1 cellular context compared by ENCODE assay signal in the genomic region with DNA sequence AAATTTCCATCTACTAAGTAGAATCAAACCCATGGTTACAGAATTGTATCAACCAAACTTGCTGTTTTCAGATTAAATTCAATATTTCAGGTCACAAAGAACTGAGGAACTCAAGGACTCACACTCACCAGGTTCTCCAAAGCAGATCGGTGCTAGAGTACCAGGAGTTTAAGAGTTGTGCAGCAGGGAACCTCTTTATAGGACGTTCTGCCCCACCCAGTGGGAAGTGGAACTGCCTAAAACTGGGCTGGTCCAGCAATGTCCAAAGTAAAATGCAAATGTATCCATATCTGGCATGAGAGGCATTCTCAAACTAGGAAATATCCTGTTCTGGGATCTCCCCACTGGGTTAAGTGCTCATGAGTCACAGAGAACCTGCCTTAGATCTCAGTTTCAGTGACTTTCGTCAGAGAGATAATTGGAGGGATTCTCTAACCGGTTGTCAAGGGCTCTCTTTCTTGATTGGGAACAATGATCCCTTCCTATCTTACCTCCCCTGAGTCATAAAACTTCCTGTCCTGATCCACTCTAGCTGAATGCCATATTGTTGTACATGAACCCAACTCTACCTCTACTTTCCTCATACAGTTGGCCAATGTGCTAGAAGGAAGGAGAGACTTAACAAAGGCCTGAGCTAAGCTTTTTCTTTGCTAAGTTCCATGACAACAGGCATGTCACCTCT.
TF ChIP-seq lines count a peak whose summit lies in the region.

TSS of gene SPRR2D (minus strand) at position 171 of the 682 bp plus-strand sequence. CDS start 774 bp downstream, outside the sequence.

TF ChIP-seq in HCT116, 20 proteins besides CTCF, POLR2A, EP300 and RAD21 (continued from another document):
- TF ChIP-seq MAX (IDR thresholded peaks at IDR 0.05) (no peak), SIN3A (IDR thresholded peaks at IDR 0.05; ENCODE audit: low read depth) (no peak), CEBPB (IDR thresholded peaks at IDR 0.05; ENCODE audit: low read depth) (no peak), EZH2 (IDR thresholded peaks at IDR 0.05) (no peak), EGR1 (IDR thresholded peaks at IDR 0.05; ENCODE audit: low read depth) (no peak), ZNF274 (IDR thresholded peaks at IDR 0.05; ENCODE audit: low read depth, low read length) (no peak), TCF7L2 (IDR thresholded peaks at IDR 0.05; ENCODE audit: borderline replicate concordance, extremely low read depth, insufficient read depth, insufficient read length) (no peak), FOSL1 (IDR thresholded peaks at IDR 0.05; ENCODE audit: low read depth) (no peak), SP1 (IDR thresholded peaks at IDR 0.05; ENCODE audit: low read depth) (no peak), CBX3 (IDR thresholded peaks at IDR 0.05; ENCODE audit: low read depth) (no peak), EZH2phosphoT487 (IDR thresholded peaks at IDR 0.05; ENCODE audit: borderline replicate concordance) (no peak), POLR2AphosphoS5 (IDR thresholded peaks at IDR 0.05; ENCODE audit: low read depth, low read length) (no peak), SRF (IDR thresholded peaks at IDR 0.05; ENCODE audit: low read depth) (no peak)
- TF ChIP-seq, protein P1, sequence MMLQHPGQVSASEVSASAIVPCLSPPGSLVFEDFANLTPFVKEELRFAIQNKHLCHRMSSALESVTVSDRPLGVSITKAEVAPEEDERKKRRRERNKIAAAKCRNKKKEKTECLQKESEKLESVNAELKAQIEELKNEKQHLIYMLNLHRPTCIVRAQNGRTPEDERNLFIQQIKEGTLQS (IDR thresholded peaks at IDR 0.05): no peak
